Comparison of ENCODE assay signal across 1 cellular context in the genomic region with DNA sequence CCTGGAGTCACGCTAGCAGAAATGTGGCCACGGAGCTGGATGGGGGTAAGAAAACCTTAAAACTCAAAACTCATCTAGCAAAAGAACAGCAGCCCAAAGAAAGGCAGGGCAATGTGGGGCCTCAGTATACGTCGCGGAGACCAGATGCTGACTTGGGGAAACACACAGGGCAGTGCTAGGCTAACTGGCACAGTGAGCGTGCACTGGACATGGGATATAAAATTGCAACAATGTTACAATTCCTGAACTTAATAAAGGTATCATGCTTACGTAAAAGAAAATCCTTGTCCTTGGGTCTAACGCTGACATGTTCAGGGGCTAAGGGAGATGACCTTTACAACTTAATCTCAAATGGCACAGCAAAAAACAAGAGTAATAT.
TF ChIP-seq lines count a peak whose summit lies in the region.

No MANE protein-coding gene starts in this region.

TF ChIP-seq in HepG2, 621 proteins besides CTCF, POLR2A, EP300 and RAD21:
- TF ChIP-seq HOXA5 (CRISPR knock-in tag; IDR thresholded peaks at IDR 0.05) (no peak), MAFK (conservative IDR thresholded peaks at IDR 0.05 in 1 of 2, IDR thresholded peaks at IDR 0.05 in 1 of 2; ENCODE audit: low read length in 2 of 2) (peak; percentile 37 to 71; a peak in 3 of 4 replicates), NFE2L1 (CRISPR knock-in tag; IDR thresholded peaks at IDR 0.05; ENCODE audit: borderline replicate concordance) (no peak), ATF7-NPFF (CRISPR knock-in tag; IDR thresholded peaks at IDR 0.05; ENCODE audit: low read depth) (no peak), ZNF446 (CRISPR knock-in tag; IDR thresholded peaks at IDR 0.05) (no peak), ZNF263 (CRISPR knock-in tag; IDR thresholded peaks at IDR 0.05) (no peak), KLF13 (CRISPR knock-in tag; IDR thresholded peaks at IDR 0.05) (no peak), MAFF (IDR thresholded peaks at IDR 0.05; ENCODE audit: low read depth, low read length) (peak; percentile 41; the same call in 1 of the 2 replicates), RBFOX2 (IDR thresholded peaks at IDR 0.05; ENCODE audit: low read depth, low read length) (no peak), ZFY (CRISPR knock-in tag; IDR thresholded peaks at IDR 0.05) (no peak), ZNF235 (CRISPR knock-in tag; IDR thresholded peaks at IDR 0.05; ENCODE audit: borderline replicate concordance) (no peak), ZFP36L2 (CRISPR knock-in tag; IDR thresholded peaks at IDR 0.05) (no peak), ZC3H4 (CRISPR knock-in tag; IDR thresholded peaks at IDR 0.05; ENCODE audit: borderline replicate concordance) (no peak), ZNF75D (CRISPR knock-in tag; IDR thresholded peaks at IDR 0.05; ENCODE audit: borderline replicate concordance) (no peak), RFX1 (IDR thresholded peaks at IDR 0.05) (no peak)
- TF ChIP-seq, protein P1, sequence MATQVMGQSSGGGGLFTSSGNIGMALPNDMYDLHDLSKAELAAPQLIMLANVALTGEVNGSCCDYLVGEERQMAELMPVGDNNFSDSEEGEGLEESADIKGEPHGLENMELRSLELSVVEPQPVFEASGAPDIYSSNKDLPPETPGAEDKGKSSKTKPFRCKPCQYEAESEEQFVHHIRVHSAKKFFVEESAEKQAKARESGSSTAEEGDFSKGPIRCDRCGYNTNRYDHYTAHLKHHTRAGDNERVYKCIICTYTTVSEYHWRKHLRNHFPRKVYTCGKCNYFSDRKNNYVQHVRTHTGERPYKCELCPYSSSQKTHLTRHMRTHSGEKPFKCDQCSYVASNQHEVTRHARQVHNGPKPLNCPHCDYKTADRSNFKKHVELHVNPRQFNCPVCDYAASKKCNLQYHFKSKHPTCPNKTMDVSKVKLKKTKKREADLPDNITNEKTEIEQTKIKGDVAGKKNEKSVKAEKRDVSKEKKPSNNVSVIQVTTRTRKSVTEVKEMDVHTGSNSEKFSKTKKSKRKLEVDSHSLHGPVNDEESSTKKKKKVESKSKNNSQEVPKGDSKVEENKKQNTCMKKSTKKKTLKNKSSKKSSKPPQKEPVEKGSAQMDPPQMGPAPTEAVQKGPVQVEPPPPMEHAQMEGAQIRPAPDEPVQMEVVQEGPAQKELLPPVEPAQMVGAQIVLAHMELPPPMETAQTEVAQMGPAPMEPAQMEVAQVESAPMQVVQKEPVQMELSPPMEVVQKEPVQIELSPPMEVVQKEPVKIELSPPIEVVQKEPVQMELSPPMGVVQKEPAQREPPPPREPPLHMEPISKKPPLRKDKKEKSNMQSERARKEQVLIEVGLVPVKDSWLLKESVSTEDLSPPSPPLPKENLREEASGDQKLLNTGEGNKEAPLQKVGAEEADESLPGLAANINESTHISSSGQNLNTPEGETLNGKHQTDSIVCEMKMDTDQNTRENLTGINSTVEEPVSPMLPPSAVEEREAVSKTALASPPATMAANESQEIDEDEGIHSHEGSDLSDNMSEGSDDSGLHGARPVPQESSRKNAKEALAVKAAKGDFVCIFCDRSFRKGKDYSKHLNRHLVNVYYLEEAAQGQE (IDR thresholded peaks at IDR 0.05; ENCODE audit: borderline replicate concordance in 1 of 2, low read depth in 1 of 2, low read length in 2 of 2): no peak
- TF ChIP-seq, protein P2, sequence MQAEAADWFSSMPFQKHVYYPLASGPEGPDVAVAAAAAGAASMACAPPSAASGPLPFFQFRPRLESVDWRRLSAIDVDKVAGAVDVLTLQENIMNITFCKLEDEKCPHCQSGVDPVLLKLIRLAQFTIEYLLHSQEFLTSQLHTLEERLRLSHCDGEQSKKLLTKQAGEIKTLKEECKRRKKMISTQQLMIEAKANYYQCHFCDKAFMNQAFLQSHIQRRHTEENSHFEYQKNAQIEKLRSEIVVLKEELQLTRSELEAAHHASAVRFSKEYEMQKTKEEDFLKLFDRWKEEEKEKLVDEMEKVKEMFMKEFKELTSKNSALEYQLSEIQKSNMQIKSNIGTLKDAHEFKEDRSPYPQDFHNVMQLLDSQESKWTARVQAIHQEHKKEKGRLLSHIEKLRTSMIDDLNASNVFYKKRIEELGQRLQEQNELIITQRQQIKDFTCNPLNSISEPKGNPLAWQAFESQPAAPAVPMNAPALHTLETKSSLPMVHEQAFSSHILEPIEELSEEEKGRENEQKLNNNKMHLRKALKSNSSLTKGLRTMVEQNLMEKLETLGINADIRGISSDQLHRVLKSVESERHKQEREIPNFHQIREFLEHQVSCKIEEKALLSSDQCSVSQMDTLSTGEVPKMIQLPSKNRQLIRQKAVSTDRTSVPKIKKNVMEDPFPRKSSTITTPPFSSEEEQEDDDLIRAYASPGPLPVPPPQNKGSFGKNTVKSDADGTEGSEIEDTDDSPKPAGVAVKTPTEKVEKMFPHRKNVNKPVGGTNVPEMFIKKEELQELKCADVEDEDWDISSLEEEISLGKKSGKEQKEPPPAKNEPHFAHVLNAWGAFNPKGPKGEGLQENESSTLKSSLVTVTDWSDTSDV (CRISPR knock-in tag; IDR thresholded peaks at IDR 0.05): no peak
